9 cellular contexts compared by ENCODE assay signal in the genomic region with DNA sequence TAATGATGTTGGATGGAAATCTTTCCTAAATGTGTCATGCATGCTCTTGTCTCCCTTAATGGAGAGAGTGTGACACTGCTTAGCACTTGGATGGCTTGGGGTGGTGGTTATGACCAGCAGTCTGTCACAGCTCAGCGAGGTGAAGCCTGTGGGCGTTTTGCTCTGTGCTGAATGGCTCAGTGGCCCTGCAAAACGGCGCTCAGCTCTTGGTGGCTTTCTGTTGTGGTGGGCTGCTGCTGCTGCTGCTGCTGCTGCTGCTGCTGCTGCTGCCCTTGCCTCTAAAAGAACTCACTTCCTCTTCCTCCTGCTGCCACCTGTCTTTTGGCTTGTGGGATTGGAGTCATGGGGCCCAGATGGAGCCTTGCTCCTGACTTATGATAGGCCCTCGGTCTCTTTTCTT. TPM values are rescaled to one million over a fixed set of nuclear protein-coding genes. Genes with fewer than 3 reads are reported as not detected.
DNase-seq lines count a peak whose midpoint lies in the region; ATAC-seq, FAIRE-seq and TF ChIP-seq lines count a peak whose summit lies in the region.
"Not testable (repeated sequence)": the region's sequence is repeated elsewhere in the genome, so short reads cannot be mapped to it uniquely, and the experiment has no call there.
"Had no signal": no experiment of that assay in that cellular context is flagged by ENCODE, and none has a peak within 500 bp of the region (broad histone marks: within the 10 kb centered on the region; RNA-seq: fewer than 3 reads in every experiment).

No MANE protein-coding gene starts in this region.

- BruUV-seq in GM12878 (replicated peaks; lab: Mats Ljungman, UMichigan): not testable (repeated sequence)

- in situ Hi-C loops in GM12878 (cut with MboI): not testable (repeated sequence)

- not testable (repeated sequence) for H3K4me2 ChIP-seq in GM12878 (ENCODE audit: control insufficient read depth, insufficient read depth)

- H3K4me3 ChIP-seq in CD4-positive, CD25-positive, alpha-beta regulatory T cell (ENCODE audit: low read depth, low read length); GM12878: not testable (repeated sequence)

- not testable (repeated sequence) for H3K79me2 ChIP-seq in GM12878 (ENCODE audit: control insufficient read depth, insufficient read depth, low read length)

- not testable (repeated sequence) for H3K9me3 ChIP-seq in CD4-positive, CD25-positive, alpha-beta regulatory T cell (ENCODE audit: control insufficient read depth in 2 of 2, low read length in 2 of 2); GM12878 (replicated peaks; ENCODE audit: control insufficient read depth, insufficient read depth, low read length)

- not testable (repeated sequence) for H4K20me1 ChIP-seq in GM12878 (ENCODE audit: control insufficient read depth, insufficient read depth)

- H3K27me3 ChIP-seq in CD4-positive, CD25-positive, alpha-beta regulatory T cell (ENCODE audit: control insufficient read depth, insufficient read depth, low read length); GM12878 (replicated peaks in 1 of 2; ENCODE audit: control insufficient read depth in 2 of 2, insufficient read depth in 2 of 2, low read length in 1 of 2): not testable (repeated sequence)

- peak; percentile 100 for FAIRE-seq in GM12878 (lab: Jason Lieb, UNC)

- TF ChIP-seq POLR2A in GM12878 (IDR thresholded peaks at IDR 0.05; ENCODE audit: low read depth, low read length): not testable (repeated sequence)

- intact Hi-C loops in activated CD4-positive, alpha-beta memory T cell treated with anti-CD3 and anti-CD28 coated beads for 36 hours (cut with micrococcal nuclease); GM12878 (cut with micrococcal nuclease; ENCODE audit: unreplicated experiment): not testable (repeated sequence)

- WGBS in GM12878 (ENCODE audit: insufficient coverage, insufficient replicate concordance, low lambda C conversion rate, missing lambda C conversion rate): 0% methylated on average over 2 of the region's 5 CpGs

- POLR2A ChIA-PET in activated CD4-positive, alpha-beta memory T cell treated with anti-CD3 and anti-CD28 coated beads for 36 hours (lab: Charles Lee): not testable (repeated sequence)
- POLR2A ChIA-PET in GM12878 (lab: Charles Lee): interaction anchor here (0.6 kb wide), 1 partner anchor 956 kb away, joined by 3 read pairs; no protein-coding TSS in a partner anchor

- peak overlapping the region in 2 of 4 donors; percentile 75 to 81 for H3K4me3 Mint-ChIP-seq in CD4-positive, CD25-positive, alpha-beta regulatory T cell
- peak overlapping the region; percentile 48 for H3K4me3 Mint-ChIP-seq in activated CD4-positive, alpha-beta memory T cell treated with anti-CD3 and anti-CD28 coated beads for 36 hours
- not testable (repeated sequence) for H3K4me3 Mint-ChIP-seq in natural killer cell treated with Interleukin-12 subunit alpha and Interleukin-12 subunit beta and Interleukin-15 and Interleukin-18, amount 100 ng/mL, for 72 hours

- not testable (repeated sequence) for H2AFZ ChIP-seq in GM12878 (ENCODE audit: control insufficient read depth, low read depth, low read length)

- not testable (repeated sequence) for H3K9ac ChIP-seq in GM12878 (ENCODE audit: control insufficient read depth, insufficient read depth, low read length)

- CTCF ChIA-PET in activated CD4-positive, alpha-beta memory T cell treated with anti-CD3 and anti-CD28 coated beads for 36 hours (lab: Charles Lee): not testable (repeated sequence)
- CTCF ChIA-PET in GM12878 (lab: Yijun Ruan, JAX): interaction anchor here (0.7 kb wide), 1 partner anchor 127 kb away, joined by 3 read pairs; no protein-coding TSS in a partner anchor

- not testable (repeated sequence) for H3K4me1 Mint-ChIP-seq in CD4-positive, CD25-positive, alpha-beta regulatory T cell; activated CD4-positive, alpha-beta memory T cell treated with anti-CD3 and anti-CD28 coated beads for 36 hours (ENCODE audit: low read depth); natural killer cell treated with Interleukin-12 subunit alpha and Interleukin-12 subunit beta and Interleukin-15 and Interleukin-18, amount 100 ng/mL, for 72 hours (ENCODE audit: low read depth in 2 of 2)

- H3K9me3 Mint-ChIP-seq in CD4-positive, CD25-positive, alpha-beta regulatory T cell; activated CD4-positive, alpha-beta memory T cell treated with anti-CD3 and anti-CD28 coated beads for 36 hours; natural killer cell treated with Interleukin-12 subunit alpha and Interleukin-12 subunit beta and Interleukin-15 and Interleukin-18, amount 100 ng/mL, for 72 hours: not testable (repeated sequence)

- peak in 1 of 3 donors; percentile 32 for DNase-seq in CD4-positive, CD25-positive, alpha-beta regulatory T cell
- peak; percentile 68 for DNase-seq in activated CD4-positive, alpha-beta memory T cell treated with anti-CD3 and anti-CD28 coated beads for 36 hours
- DNase-seq in GM12878 (ENCODE audit: low read depth, low spot score); natural killer cell treated with Interleukin-12 subunit alpha and Interleukin-12 subunit beta and Interleukin-15 and Interleukin-18, amount 100 ng/mL, for 72 hours (ENCODE audit: low spot score): not testable (repeated sequence)

- peak; percentile 91 to 95 for ATAC-seq in CD4-positive, CD25-positive, alpha-beta regulatory T cell (ENCODE audit: low read depth in 2 of 2)
- ATAC-seq in GM19023 (IDR thresholded peaks at IDR 0.05; ENCODE audit: unreplicated experiment) (peak; percentile 99), GM21529 (IDR thresholded peaks at IDR 0.05; ENCODE audit: unreplicated experiment) (peak; percentile 99), HG02981 (IDR thresholded peaks at IDR 0.05; ENCODE audit: unreplicated experiment) (peak; percentile 99), HG03520 (IDR thresholded peaks at IDR 0.05; ENCODE audit: unreplicated experiment) (peak; percentile 100), GM12878 (peak; percentile 99)
- peak; percentile 88 to 97 for ATAC-seq in natural killer cell treated with Interleukin-12 subunit alpha and Interleukin-12 subunit beta and Interleukin-15 and Interleukin-18, amount 100 ng/mL, for 72 hours

- TF ChIP-seq CTCF in GM12878 (IDR thresholded peaks at IDR 0.05 in 2 of 3, conservative IDR thresholded peaks at IDR 0.05 in 1 of 3; ENCODE audit: control insufficient read depth in 2 of 3, extremely low read depth in 1 of 3, insufficient read depth in 1 of 3, low read depth in 3 of 3, low read length in 3 of 3): not testable (repeated sequence)

- H3K27ac ChIP-seq in CD4-positive, CD25-positive, alpha-beta regulatory T cell (ENCODE audit: insufficient read depth, low read length, poor library complexity, severe bottlenecking); GM12878 (ENCODE audit: control insufficient read depth, insufficient read depth): not testable (repeated sequence)

- SMC1A ChIA-PET in GM12878 (lab: Charles Lee; ENCODE audit: uncharacterized antibody, unreplicated experiment): not testable (repeated sequence)

- TF ChIP-seq RAD21 in GM12878 (IDR thresholded peaks at IDR 0.05; ENCODE audit: insufficient read depth, low read depth, low read length): not testable (repeated sequence)

- H3K4me1 ChIP-seq in CD4-positive, CD25-positive, alpha-beta regulatory T cell (ENCODE audit: control insufficient read depth, insufficient read depth, low read length, poor library complexity, severe bottlenecking); GM12878 (ENCODE audit: control insufficient read depth, insufficient read depth, low read length): not testable (repeated sequence)

- RAD21 ChIA-PET in GM12878 (lab: Charles Lee; ENCODE audit: unreplicated experiment): interaction anchor here (0.6 kb wide), 1 partner anchor 155 kb away, joined by 4 read pairs; no protein-coding TSS in a partner anchor

- H3K36me3 ChIP-seq in CD4-positive, CD25-positive, alpha-beta regulatory T cell (ENCODE audit: control insufficient read depth, insufficient read depth, low read length); GM12878 (ENCODE audit: control insufficient read depth in 2 of 2, insufficient read depth in 2 of 2, low read length in 1 of 2): not testable (repeated sequence)

- not testable (repeated sequence) for TF ChIP-seq EP300 in GM12878 (IDR thresholded peaks at IDR 0.05; ENCODE audit: borderline replicate concordance in 1 of 2, control insufficient read depth in 1 of 2, low read depth in 2 of 2, low read length in 2 of 2)

- not testable (repeated sequence) for H3K36me3 Mint-ChIP-seq in CD4-positive, CD25-positive, alpha-beta regulatory T cell; activated CD4-positive, alpha-beta memory T cell treated with anti-CD3 and anti-CD28 coated beads for 36 hours; natural killer cell treated with Interleukin-12 subunit alpha and Interleukin-12 subunit beta and Interleukin-15 and Interleukin-18, amount 100 ng/mL, for 72 hours

- peak overlapping the region; percentile 88 to 95 (median 93) for H3K27ac Mint-ChIP-seq in CD4-positive, CD25-positive, alpha-beta regulatory T cell
- peak overlapping the region; percentile 85 for H3K27ac Mint-ChIP-seq in activated CD4-positive, alpha-beta memory T cell treated with anti-CD3 and anti-CD28 coated beads for 36 hours
- H3K27ac Mint-ChIP-seq in natural killer cell treated with Interleukin-12 subunit alpha and Interleukin-12 subunit beta and Interleukin-15 and Interleukin-18, amount 100 ng/mL, for 72 hours: not testable (repeated sequence)

- not testable (repeated sequence) for H3K27me3 Mint-ChIP-seq in CD4-positive, CD25-positive, alpha-beta regulatory T cell; activated CD4-positive, alpha-beta memory T cell treated with anti-CD3 and anti-CD28 coated beads for 36 hours; natural killer cell treated with Interleukin-12 subunit alpha and Interleukin-12 subunit beta and Interleukin-15 and Interleukin-18, amount 100 ng/mL, for 72 hours

RNA-seq across cellular contexts. Expression of gene UPK3B, which starts 23.7 kb away (rescaled TPM):
- total RNA-seq in CD4-positive, CD25-positive, alpha-beta regulatory T cell: 8.4 TPM
- under 1 TPM in 1 of 4 donors, not detected in 3; 0.17 TPM for polyA plus RNA-seq in CD4-positive, CD25-positive, alpha-beta regulatory T cell
- 1 to 10 TPM in 1 of 2 experiments, under 1 TPM in 1; 0.65 to 1.6 TPM for total RNA-seq in activated CD4-positive, alpha-beta memory T cell treated with anti-CD3 and anti-CD28 coated beads for 36 hours
- 1.2 and 2.6 TPM in 2 replicates for total RNA-seq in GM12878 (2013; cell fraction: nucleolus; rRNA removed)
- total RNA-seq in GM12878 (2014; rRNA removed) (0.71 TPM in 1 of 2 replicates, not detected in the other), GM12878 (2014; rRNA removed; fragmentation: Illumina TruSeq; extraction: Trizol) (0.18 and 0.27 TPM in 2 replicates), GM12878 (2021) (0.72 and 1.3 TPM in 2 replicates)
- not detected for polyA plus RNA-seq in GM12878 (2011; ENCODE audit: low read depth)
- polyA plus RNA-seq in GM12878 (2011; rRNA removed) (0.16 TPM in 1 of 2 replicates, not detected in the other), GM12878 (2014; fragmentation: Illumina TruSeq; extraction: Trizol) (not detected in 2 replicates), GM12878 (2014; fragmentation: Nextera tagmentation; extraction: Ambion mirVana) (not detected), GM12878 (2014; rRNA removed) (not detected in 2 replicates), GM12878 (2016; fragmentation: Nextera tagmentation; extraction: Ambion mirVana) (under 1 TPM; 0.26 to 0.35 TPM)
- polyA plus RNA-seq in GM12878 (2011; cell fraction: cytosol; rRNA removed): not detected in 2 replicates
- 0.39 and 0.43 TPM in 2 replicates for polyA plus RNA-seq in GM12878 (2011; cell fraction: nucleus; rRNA removed)
- polyA plus RNA-seq in GM12878 (2012): 0.09 and 0.10 TPM in 2 replicates
- polyA minus RNA-seq in GM12878 (2011; rRNA and poly(A)+ RNA removed): 0.05 TPM in 1 of 2 replicates, not detected in the other
- polyA minus RNA-seq in GM12878 (2011; cell fraction: cytosol; rRNA and poly(A)+ RNA removed): not detected in 2 replicates
- polyA minus RNA-seq in GM12878 (2011; cell fraction: nucleus; rRNA and poly(A)+ RNA removed): 1.5 and 3.5 TPM in 2 replicates
- 1 to 10 TPM; 1.6 to 5.0 TPM for total RNA-seq in natural killer cell treated with Interleukin-12 subunit alpha and Interleukin-12 subunit beta and Interleukin-15 and Interleukin-18, amount 100 ng/mL, for 72 hours
- polyA plus RNA-seq: GM23248 had no signal

RNA-seq across cellular contexts. Expression of gene DTX2, which starts 25.1 kb away (rescaled TPM):
- 36.0 TPM for total RNA-seq in CD4-positive, CD25-positive, alpha-beta regulatory T cell
- 10 to 100 TPM; 10.7 to 16.9 (median 15.8) TPM for polyA plus RNA-seq in CD4-positive, CD25-positive, alpha-beta regulatory T cell
- 10 to 100 TPM; 15.9 to 16.5 TPM for total RNA-seq in activated CD4-positive, alpha-beta memory T cell treated with anti-CD3 and anti-CD28 coated beads for 36 hours
- 43.2 and 45.9 TPM in 2 replicates for total RNA-seq in GM12878 (2013; cell fraction: nucleolus; rRNA removed)
- total RNA-seq in GM12878 (2014; rRNA removed) (8.1 and 14.3 TPM in 2 replicates), GM12878 (2014; rRNA removed; fragmentation: Illumina TruSeq; extraction: Trizol) (5.0 and 5.9 TPM in 2 replicates), GM12878 (2021) (21.9 and 31.0 TPM in 2 replicates)
- 9.2 TPM for polyA plus RNA-seq in GM12878 (2011; ENCODE audit: low read depth)
- polyA plus RNA-seq in GM12878 (2011; rRNA removed) (2.8 and 7.7 TPM in 2 replicates), GM12878 (2014; fragmentation: Illumina TruSeq; extraction: Trizol) (1.1 and 5.9 TPM in 2 replicates), GM12878 (2014; fragmentation: Nextera tagmentation; extraction: Ambion mirVana) (1 to 10 TPM in 1 of 2 experiments, under 1 TPM in 1; 0.14 to 1.2 TPM), GM12878 (2014; rRNA removed) (14.2 and 19.5 TPM in 2 replicates), GM12878 (2016; fragmentation: Nextera tagmentation; extraction: Ambion mirVana) (10 to 100 TPM; 17.3 TPM)
- polyA plus RNA-seq in GM12878 (2011; cell fraction: cytosol; rRNA removed): 9.6 and 10.5 TPM in 2 replicates
- polyA plus RNA-seq in GM12878 (2011; cell fraction: nucleus; rRNA removed): 35.6 and 43.5 TPM in 2 replicates
- polyA plus RNA-seq in GM12878 (2012): 11.5 and 15.8 TPM in 2 replicates
- 9.5 and 12.5 TPM in 2 replicates for polyA minus RNA-seq in GM12878 (2011; rRNA and poly(A)+ RNA removed)
- polyA minus RNA-seq in GM12878 (2011; cell fraction: cytosol; rRNA and poly(A)+ RNA removed): 13.0 and 18.3 TPM in 2 replicates
- polyA minus RNA-seq in GM12878 (2011; cell fraction: nucleus; rRNA and poly(A)+ RNA removed): 11.1 and 23.8 TPM in 2 replicates
- total RNA-seq in natural killer cell treated with Interleukin-12 subunit alpha and Interleukin-12 subunit beta and Interleukin-15 and Interleukin-18, amount 100 ng/mL, for 72 hours: 10 to 100 TPM; 34.3 to 36.5 TPM

RNA-seq across cellular contexts. Expression of gene SPDYE16, which starts 56.5 kb away (rescaled TPM):
- 2.9 TPM for total RNA-seq in CD4-positive, CD25-positive, alpha-beta regulatory T cell
- under 1 TPM in 2 of 4 donors, not detected in 2; 0.06 to 0.09 TPM for polyA plus RNA-seq in CD4-positive, CD25-positive, alpha-beta regulatory T cell
- under 1 TPM; 0.19 TPM for total RNA-seq in activated CD4-positive, alpha-beta memory T cell treated with anti-CD3 and anti-CD28 coated beads for 36 hours
- 0.17 TPM in 1 of 2 replicates, not detected in the other for total RNA-seq in GM12878 (2013; cell fraction: nucleolus; rRNA removed)
- total RNA-seq in GM12878 (2014; rRNA removed) (not detected in 2 replicates), GM12878 (2014; rRNA removed; fragmentation: Illumina TruSeq; extraction: Trizol) (0.18 and 0.22 TPM in 2 replicates), GM12878 (2021) (0.26 TPM in 1 of 2 replicates, not detected in the other)
- polyA plus RNA-seq in GM12878 (2011; ENCODE audit: low read depth): not detected
- polyA plus RNA-seq in GM12878 (2011; rRNA removed) (0.05 and 0.10 TPM in 2 replicates), GM12878 (2014; fragmentation: Illumina TruSeq; extraction: Trizol) (0.07 TPM in 1 of 2 replicates, not detected in the other), GM12878 (2014; fragmentation: Nextera tagmentation; extraction: Ambion mirVana) (under 1 TPM; 0.04 to 0.05 TPM), GM12878 (2014; rRNA removed) (0.03 and 0.04 TPM in 2 replicates), GM12878 (2016; fragmentation: Nextera tagmentation; extraction: Ambion mirVana) (under 1 TPM; 0.67 to 0.92 TPM)
- 0.09 TPM in 1 of 2 replicates, not detected in the other for polyA plus RNA-seq in GM12878 (2011; cell fraction: cytosol; rRNA removed)
- 0.06 and 0.61 TPM in 2 replicates for polyA plus RNA-seq in GM12878 (2011; cell fraction: nucleus; rRNA removed)
- polyA plus RNA-seq in GM12878 (2012): 0.38 and 0.60 TPM in 2 replicates
- 0.10 and 0.15 TPM in 2 replicates for polyA minus RNA-seq in GM12878 (2011; rRNA and poly(A)+ RNA removed)
- polyA minus RNA-seq in GM12878 (2011; cell fraction: cytosol; rRNA and poly(A)+ RNA removed): not detected in 2 replicates
- 0.12 TPM in 1 of 2 replicates, not detected in the other for polyA minus RNA-seq in GM12878 (2011; cell fraction: nucleus; rRNA and poly(A)+ RNA removed)
- total RNA-seq in natural killer cell treated with Interleukin-12 subunit alpha and Interleukin-12 subunit beta and Interleukin-15 and Interleukin-18, amount 100 ng/mL, for 72 hours: under 1 TPM; 0.36 to 0.76 TPM
- total RNA-seq: GM23248 had no signal
